8 cellular contexts compared by ENCODE assay signal in genomic region chr21:37248298-37248697, GRCh38.
"Had no signal": no experiment of that assay in that cellular context is flagged by ENCODE, and none has a peak within 500 bp of the region (broad histone marks: within the 10 kb centered on the region; RNA-seq: fewer than 3 reads in every experiment).

No MANE protein-coding gene starts in this region.

- H3K27ac Mint-ChIP-seq: GM23338 had no signal

- H3K4me3 ChIP-seq: GM23338 had no signal

- FAIRE-seq: H1, H54, HTR-8/SVneo had no signal

- H3K4me3 Mint-ChIP-seq: GM23338, H9 had no signal

- DNase-seq: H9, HCEC 1CT, IMR-90, KBM-7 had no signal

- ATAC-seq: GM23338 had no signal

- H2AFZ ChIP-seq: GM23338 had no signal

- H3K9me3 Mint-ChIP-seq: GM23338 had no signal

- H3K4me2 ChIP-seq: GM23338 had no signal
